Comparison of ENCODE assay signal across 8 cellular contexts in genomic region chr19:18657590-18658365, GRCh38. TPM values are rescaled to one million over a fixed set of nuclear protein-coding genes. Genes with fewer than 3 reads are reported as not detected.
DNase-seq lines count a peak whose midpoint lies in the region; ATAC-seq and TF ChIP-seq lines count a peak whose summit lies in the region.
"Had no signal": no experiment of that assay in that cellular context is flagged by ENCODE, and none has a peak within 500 bp of the region (broad histone marks: within the 10 kb centered on the region; RNA-seq: fewer than 3 reads in every experiment).

No MANE protein-coding gene starts in this region.

- H3K9me3 Mint-ChIP-seq in activated B cell treated with CpG ODN at 0.5 μM for 24 hours: no peaks in the 10 kb centered on the region
- peaks cover 9% of the 10 kb centered on the region for H3K9me3 Mint-ChIP-seq in stimulated activated memory B cell treated with anti-CD40 and anti-IgM and Interleukin-4, amounts not matched to agents 10 μg/mL and 1 μg/mL and 100 μg/mL, for 72 hours

- CTCF ChIA-PET in activated B cell treated with CpG ODN at 0.5 μM for 24 hours (lab: Charles Lee): no interaction called here

- peak overlapping the region; percentile 83 to 94 for H3K27ac ChIP-seq in right atrium auricular region
- H3K27ac ChIP-seq: neutrophil had no signal

- no peak overlapping the region for H3K4me3 ChIP-seq in right atrium auricular region

- H3K9me3 ChIP-seq in right atrium auricular region: no peaks in the 10 kb centered on the region
- H3K9me3 ChIP-seq: neutrophil had no signal

- no peak overlapping the region for H3K27ac Mint-ChIP-seq in activated B cell treated with CpG ODN at 0.5 μM for 24 hours
- H3K27ac Mint-ChIP-seq in stimulated activated memory B cell treated with anti-CD40 and anti-IgM and Interleukin-4, amounts not matched to agents 10 μg/mL and 1 μg/mL and 100 μg/mL, for 72 hours: peak overlapping the region; percentile 80

- no peaks in the 10 kb centered on the region for H3K27me3 ChIP-seq in right atrium auricular region

- no peaks in the 10 kb centered on the region for H3K36me3 ChIP-seq in right atrium auricular region
- H3K36me3 ChIP-seq: neutrophil had no signal

- H3K36me3 Mint-ChIP-seq in activated B cell treated with CpG ODN at 0.5 μM for 24 hours (ENCODE audit: low read depth): no peaks in the 10 kb centered on the region
- peaks cover 20% of the 10 kb centered on the region for H3K36me3 Mint-ChIP-seq in stimulated activated memory B cell treated with anti-CD40 and anti-IgM and Interleukin-4, amounts not matched to agents 10 μg/mL and 1 μg/mL and 100 μg/mL, for 72 hours

- intact Hi-C loops in activated B cell treated with CpG ODN at 0.5 μM for 24 hours (cut with micrococcal nuclease): no loop called here

- peak; percentile 50 for ATAC-seq in GM21786 (IDR thresholded peaks at IDR 0.05; ENCODE audit: unreplicated experiment)
- ATAC-seq in activated B cell treated with CpG ODN at 0.5 μM for 24 hours (ENCODE audit: low read depth): peak; percentile 60
- peak; percentile 68 for ATAC-seq in stimulated activated memory B cell treated with anti-CD40 and anti-IgM and Interleukin-4, amounts not matched to agents 10 μg/mL and 1 μg/mL and 100 μg/mL, for 72 hours
- ATAC-seq in HG02884 (IDR thresholded peaks at IDR 0.05; ENCODE audit: unreplicated experiment): no peak

- H3K4me3 Mint-ChIP-seq in activated B cell treated with CpG ODN at 0.5 μM for 24 hours: no peak overlapping the region
- H3K4me3 Mint-ChIP-seq in stimulated activated memory B cell treated with anti-CD40 and anti-IgM and Interleukin-4, amounts not matched to agents 10 μg/mL and 1 μg/mL and 100 μg/mL, for 72 hours: no peak overlapping the region

- H3K4me1 Mint-ChIP-seq in activated B cell treated with CpG ODN at 0.5 μM for 24 hours: peaks cover 29% of the 10 kb centered on the region
- peaks cover 44% of the 10 kb centered on the region for H3K4me1 Mint-ChIP-seq in stimulated activated memory B cell treated with anti-CD40 and anti-IgM and Interleukin-4, amounts not matched to agents 10 μg/mL and 1 μg/mL and 100 μg/mL, for 72 hours

- DNase-seq in activated B cell treated with CpG ODN at 0.5 μM for 24 hours: no peak
- DNase-seq in right atrium auricular region (ENCODE audit: low spot score): peak; percentile 87
- no peak for DNase-seq in medulla oblongata (ENCODE audit: extremely low spot score)
- DNase-seq in dedifferentiated amniotic fluid mesenchymal stem cell (ENCODE audit: extremely low spot score): no peak

- TF ChIP-seq CTCF in activated B cell treated with CpG ODN at 0.5 μM for 24 hours (IDR thresholded peaks at IDR 0.05) (no peak), right atrium auricular region (IDR thresholded peaks at IDR 0.05) (no peak)

- H3K27me3 Mint-ChIP-seq in activated B cell treated with CpG ODN at 0.5 μM for 24 hours: no peaks in the 10 kb centered on the region
- H3K27me3 Mint-ChIP-seq in stimulated activated memory B cell treated with anti-CD40 and anti-IgM and Interleukin-4, amounts not matched to agents 10 μg/mL and 1 μg/mL and 100 μg/mL, for 72 hours: no peaks in the 10 kb centered on the region

- POLR2A ChIA-PET in activated B cell treated with CpG ODN at 0.5 μM for 24 hours (lab: Charles Lee): interaction anchor here (1.1 kb wide), 1 partner anchor 86 kb away, joined by 4 read pairs; the partner anchor contains the start of gene UBA52

- H3K4me1 ChIP-seq in right atrium auricular region: peaks cover 0 to 60% of the 10 kb centered on the region in 2 donors

RNA-seq across cellular contexts. Expression of gene KLHL26, which starts 20.9 kb away (rescaled TPM):
- total RNA-seq in activated B cell treated with CpG ODN at 0.5 μM for 24 hours (10.9 and 11.3 TPM in 2 replicates), right atrium auricular region (10 to 100 TPM in 1 of 2 donors, 1 to 10 TPM in 1; 5.7 to 11.3 TPM)

RNA-seq across cellular contexts. Expression of gene CRTC1, which starts 25.7 kb away (rescaled TPM):
- total RNA-seq in activated B cell treated with CpG ODN at 0.5 μM for 24 hours: 13.1 and 15.5 TPM in 2 replicates
- 1 to 10 TPM; 4.0 to 5.8 TPM for total RNA-seq in right atrium auricular region

RNA-seq across cellular contexts. Expression of gene TMEM59L, which starts 45.1 kb away (rescaled TPM):
- 0.64 TPM in 1 of 2 replicates, not detected in the other for total RNA-seq in activated B cell treated with CpG ODN at 0.5 μM for 24 hours
- total RNA-seq in right atrium auricular region: 1 to 10 TPM; 2.2 to 3.0 TPM

RNA-seq across cellular contexts. Expression of gene CRLF1, which starts 51.2 kb away (rescaled TPM):
- total RNA-seq in activated B cell treated with CpG ODN at 0.5 μM for 24 hours (not detected in 2 replicates), right atrium auricular region (10 to 100 TPM; 71.8 to 73.9 TPM)
